2 cellular contexts compared by ENCODE assay signal in the genomic region with DNA sequence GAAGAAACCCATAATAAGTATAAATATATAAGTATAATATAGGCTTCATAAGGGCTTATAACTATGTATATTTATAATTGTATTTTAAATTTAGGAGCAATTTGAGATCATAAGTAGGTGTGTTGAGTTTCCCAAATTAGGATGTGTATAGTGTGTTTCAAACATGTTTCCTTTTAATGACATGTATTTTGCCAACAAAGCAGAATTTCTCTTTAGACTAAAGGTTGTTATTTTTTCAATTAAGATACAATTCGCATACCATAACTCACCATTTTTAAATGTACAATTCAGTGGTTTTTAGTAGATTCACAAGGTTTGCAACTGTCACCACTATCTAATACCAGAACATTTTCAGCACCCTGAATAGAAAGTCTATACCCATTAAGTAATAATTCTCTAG.
TF ChIP-seq lines count a peak whose summit lies in the region.

No MANE protein-coding gene starts in this region.

TF ChIP-seq in HepG2, 621 proteins besides CTCF, POLR2A, EP300 and RAD21:
- TF ChIP-seq MAFF (IDR thresholded peaks at IDR 0.05; ENCODE audit: low read depth, low read length) (peak; percentile 41; the same call in 1 of the 2 replicates), MYNN (CRISPR knock-in tag; IDR thresholded peaks at IDR 0.05; ENCODE audit: low read depth) (no peak), MAFK (conservative IDR thresholded peaks at IDR 0.05 in 1 of 2, IDR thresholded peaks at IDR 0.05 in 1 of 2; ENCODE audit: low read length in 2 of 2) (peak in 1 of 2 experiments; percentile 62; a peak in 3 of 4 replicates)

TF ChIP-seq in K562, 482 proteins besides CTCF, POLR2A, EP300 and RAD21:
- TF ChIP-seq ZNF316 (IDR thresholded peaks at IDR 0.05): peak; percentile 60
- TF ChIP-seq, protein P1, sequence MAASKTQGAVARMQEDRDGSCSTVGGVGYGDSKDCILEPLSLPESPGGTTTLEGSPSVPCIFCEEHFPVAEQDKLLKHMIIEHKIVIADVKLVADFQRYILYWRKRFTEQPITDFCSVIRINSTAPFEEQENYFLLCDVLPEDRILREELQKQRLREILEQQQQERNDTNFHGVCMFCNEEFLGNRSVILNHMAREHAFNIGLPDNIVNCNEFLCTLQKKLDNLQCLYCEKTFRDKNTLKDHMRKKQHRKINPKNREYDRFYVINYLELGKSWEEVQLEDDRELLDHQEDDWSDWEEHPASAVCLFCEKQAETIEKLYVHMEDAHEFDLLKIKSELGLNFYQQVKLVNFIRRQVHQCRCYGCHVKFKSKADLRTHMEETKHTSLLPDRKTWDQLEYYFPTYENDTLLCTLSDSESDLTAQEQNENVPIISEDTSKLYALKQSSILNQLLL (CRISPR knock-in tag; IDR thresholded peaks at IDR 0.05; ENCODE audit: borderline replicate concordance): no peak
- peak; percentile 14; the same call in 1 of the 2 replicates for TF ChIP-seq MAFF (IDR thresholded peaks at IDR 0.05; ENCODE audit: low read length)
TF ChIP-seq in K562: peak in this region for 2.
